Comparison of ENCODE assay signal across 1 cellular context in genomic region chr15:80832676-80833075, GRCh38.
TF ChIP-seq lines count a peak whose summit lies in the region.

No MANE protein-coding gene starts in this region.

TF ChIP-seq in GM12878, 131 proteins besides CTCF, POLR2A, EP300 and RAD21 (continued from another document):
- TF ChIP-seq SIN3A (IDR thresholded peaks at IDR 0.05; ENCODE audit: low read depth, low read length) = no peak
- TF ChIP-seq MEF2B (IDR thresholded peaks at IDR 0.05; ENCODE audit: partially characterized antibody, poor library complexity, severe bottlenecking) = peak; percentile 43
